Comparison of ENCODE assay signal across 25 cellular contexts in the genomic region with DNA sequence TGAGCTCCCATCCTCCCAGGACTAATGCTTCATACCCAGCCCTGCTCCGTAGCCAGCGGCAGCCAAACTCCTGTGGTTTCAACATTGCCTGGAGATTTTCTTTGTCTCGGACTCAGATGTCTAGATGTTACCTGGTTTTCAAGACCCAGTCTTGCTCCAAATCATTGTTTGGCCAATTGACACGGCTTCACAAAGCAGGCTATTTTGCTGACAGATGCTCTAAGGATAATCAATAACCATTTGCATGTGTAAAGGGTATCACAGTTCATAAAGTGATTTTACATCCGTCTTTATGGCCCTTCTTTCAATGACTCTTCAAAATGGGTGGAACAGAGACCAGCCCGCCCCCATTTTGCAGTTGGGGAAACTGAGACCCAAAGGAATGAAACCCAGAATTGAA.
DNase-seq lines count a peak whose midpoint lies in the region; ATAC-seq, FAIRE-seq and TF ChIP-seq lines count a peak whose summit lies in the region.
"Had no signal": no experiment of that assay in that cellular context is flagged by ENCODE, and none has a peak within 500 bp of the region (broad histone marks: within the 10 kb centered on the region; RNA-seq: fewer than 3 reads in every experiment).

No MANE protein-coding gene starts in this region.

- ATAC-seq in HepG2 (no peak), right lobe of liver (no peak), GM18907 (IDR thresholded peaks at IDR 0.05; ENCODE audit: unreplicated experiment) (no peak)
- ATAC-seq: A549; CD8-positive, alpha-beta T cell had no signal

- intact Hi-C loops in HepG2 (cut with micrococcal nuclease; ENCODE audit: unreplicated experiment) (loop anchor here (1.0 kb wide), 1 partner anchor 47 kb away; no protein-coding TSS in a partner anchor), right lobe of liver (cut with DNase I) (no loop called here), prostate gland (cut with DNase I) (no loop called here)

- H3K27me3 ChIP-seq in HepG2 (ENCODE audit: control insufficient read depth in 1 of 2, insufficient read depth in 2 of 2, low read length in 2 of 2) (peaks cover 0 to 9% of the 10 kb centered on the region in 2 experiments; a peak in 2 of 5 replicates), right lobe of liver (no peaks in the 10 kb centered on the region), hepatocyte (no peaks in the 10 kb centered on the region), prostate gland (replicated peaks; ENCODE audit: insufficient read depth) (no peaks in the 10 kb centered on the region)
- H3K27me3 ChIP-seq: BE2C had no signal

- H2AFZ ChIP-seq in HepG2 (ENCODE audit: low read length), result no peak overlapping the region
- H2AFZ ChIP-seq in hepatocyte, result no peak overlapping the region

- TF ChIP-seq EP300 in HepG2 (IDR thresholded peaks at IDR 0.05; ENCODE audit: low read depth in 2 of 2, low read length in 2 of 2) (no peak), HepG2 (CRISPR knock-in tag; IDR thresholded peaks at IDR 0.05; ENCODE audit: borderline replicate concordance) (no peak)

- no peak overlapping the region for H3K9ac ChIP-seq in HepG2 (ENCODE audit: insufficient read depth, low read depth, low read length)

- CTCF ChIA-PET in HepG2 (lab: Yijun Ruan, JAX; ENCODE audit: low intra/inter-chr PET ratio, low total read pairs), result no interaction called here

- BruUV-seq in HepG2 (replicated peaks; lab: Mats Ljungman, UMichigan), result no TSS peak

- no peak for TF ChIP-seq CTCF in HepG2 (CRISPR knock-in tag; IDR thresholded peaks at IDR 0.05)
- no peak for TF ChIP-seq CTCF in right lobe of liver (IDR thresholded peaks at IDR 0.05)
- no peak for TF ChIP-seq CTCF in hepatocyte (IDR thresholded peaks at IDR 0.05; ENCODE audit: poor library complexity)
- no peak for TF ChIP-seq CTCF in prostate gland (IDR thresholded peaks at IDR 0.05)

- TF ChIP-seq RAD21 in HepG2 (CRISPR knock-in tag; IDR thresholded peaks at IDR 0.05), result no peak

- H3K9me3 ChIP-seq in HepG2 (ENCODE audit: low read length) (no peaks in the 10 kb centered on the region), right lobe of liver (no peaks in the 10 kb centered on the region), hepatocyte (ENCODE audit: low read depth) (no peaks in the 10 kb centered on the region), prostate gland (no peaks in the 10 kb centered on the region)
- H3K9me3 ChIP-seq: A549, BE2C, Caco-2, HAP-1 had no signal

- peaks cover 18% of the 10 kb centered on the region for H3K4me1 ChIP-seq in HepG2 (ENCODE audit: insufficient read depth, low read length)
- H3K4me1 ChIP-seq in right lobe of liver, result peaks cover 0 to 9% (median 0%) of the 10 kb centered on the region in 4 donors
- H3K4me1 ChIP-seq in hepatocyte (ENCODE audit: insufficient read depth), result peaks cover 6% of the 10 kb centered on the region
- no peaks in the 10 kb centered on the region for H3K4me1 ChIP-seq in prostate gland (replicated peaks)
- H3K4me1 ChIP-seq: A549, BE2C, Caco-2, HAP-1 had no signal

- TF ChIP-seq POLR2A in HepG2 (IDR thresholded peaks at IDR 0.05; ENCODE audit: insufficient read depth in 1 of 2, low read depth in 2 of 2, low read length in 2 of 2) (no peak), right lobe of liver (IDR thresholded peaks at IDR 0.05) (no peak), prostate gland (IDR thresholded peaks at IDR 0.05) (no peak)

- no peak overlapping the region for H3K4me2 ChIP-seq in HepG2 (ENCODE audit: low read depth, low read length)
- H3K4me2 ChIP-seq in hepatocyte, result peak overlapping the region; percentile 35
- H3K4me2 ChIP-seq: A549 had no signal

- H3K36me3 ChIP-seq in HepG2 (replicated peaks in 1 of 2; ENCODE audit: control insufficient read depth in 1 of 2, insufficient read depth in 2 of 2, low read length in 2 of 2) (no peaks in the 10 kb centered on the region), right lobe of liver (no peaks in the 10 kb centered on the region), hepatocyte (replicated peaks; ENCODE audit: insufficient read depth, low read depth) (no peaks in the 10 kb centered on the region), prostate gland (no peaks in the 10 kb centered on the region)
- H3K36me3 ChIP-seq: BE2C, HAP-1 had no signal

- POLR2A ChIA-PET in HepG2 (lab: Yijun Ruan, JAX), result no interaction called here

- no peak overlapping the region for H3K27ac ChIP-seq in HepG2 (ENCODE audit: extremely low read length, insufficient read depth, low read length)
- H3K27ac ChIP-seq in right lobe of liver, result no peak overlapping the region
- H3K27ac ChIP-seq in hepatocyte, result peak overlapping the region; percentile 16
- H3K27ac ChIP-seq in prostate gland, result no peak overlapping the region
- H3K27ac ChIP-seq: A549, C4-2B had no signal

- H3K4me3 ChIP-seq in HepG2 (replicated peaks in 1 of 3; ENCODE audit: insufficient read depth in 1 of 3, low read depth in 2 of 3, low read length in 3 of 3) (no peak overlapping the region), right lobe of liver (no peak overlapping the region), hepatocyte (no peak overlapping the region), prostate gland (no peak overlapping the region)
- H3K4me3 ChIP-seq: A549, HAP-1 had no signal

- H4K20me1 ChIP-seq in HepG2 (ENCODE audit: insufficient read depth, low read length) (no peaks in the 10 kb centered on the region), hepatocyte (ENCODE audit: insufficient read depth, poor library complexity, severe bottlenecking) (no peaks in the 10 kb centered on the region)

- no peaks in the 10 kb centered on the region for H3K79me2 ChIP-seq in HepG2 (ENCODE audit: insufficient read depth, low read length)
- no peaks in the 10 kb centered on the region for H3K79me2 ChIP-seq in hepatocyte

- no peaks in the 10 kb centered on the region for H3K9me2 ChIP-seq in hepatocyte (replicated peaks; ENCODE audit: insufficient read depth)

- WGBS in HepG2 (ENCODE audit: low lambda C conversion rate), result 55% methylated on average over 6 of the region's 6 CpGs
- 53% methylated on average over 4 of the region's 6 CpGs for WGBS in right lobe of liver (ENCODE audit: insufficient coverage, low coverage, low lambda C conversion rate, missing lambda C conversion rate)
- WGBS in hepatocyte (ENCODE audit: low lambda C conversion rate, missing lambda C conversion rate), result 76% methylated on average over 6 of the region's 6 CpGs
- WGBS in prostate gland, result 79% methylated on average over 6 of the region's 6 CpGs

- DNase-seq in HepG2 (ENCODE audit: low spot score) (no peak), right lobe of liver (no peak), NCI-H146 (lab: John Stamatoyannopoulos, UW) (peak; percentile 30), hepatocyte (ENCODE audit: low spot score) (no peak), prostate gland (ENCODE audit: low spot score) (no peak), foreskin melanocyte (no peak)
- DNase-seq: 8988T; ACHN; AML-193; BE2C; Caco-2; CD4-positive, CD25-positive, alpha-beta regulatory T cell; CD8-positive, alpha-beta T cell; DMS153; DND-41; GOT3; HFFc6 had no signal

- no peak for FAIRE-seq in HepG2 (lab: Jason Lieb, UNC)
- FAIRE-seq: A549, G401.6, GM12892, GM19239, H54 had no signal

- in situ Hi-C loops in HepG2 (cut with HindIII; ENCODE audit: extremely low pct_ligation_motif_present, low pct_unique_long_range_greater_than_20kb), result no loop called here

TF ChIP-seq in HepG2, 621 proteins besides CTCF, POLR2A, EP300 and RAD21:
- TF ChIP-seq MAFF (IDR thresholded peaks at IDR 0.05; ENCODE audit: low read depth, low read length), result peak; percentile 51
- TF ChIP-seq MAFK (conservative IDR thresholded peaks at IDR 0.05 in 1 of 2, IDR thresholded peaks at IDR 0.05 in 1 of 2; ENCODE audit: low read length in 2 of 2), result peak; percentile 32 to 60; a peak in 2 of 4 replicates
- no peak for TF ChIP-seq ZNF614 (CRISPR knock-in tag; IDR thresholded peaks at IDR 0.05; ENCODE audit: borderline replicate concordance)
